ENCODE assay signal across 20 cellular contexts in the genomic region with DNA sequence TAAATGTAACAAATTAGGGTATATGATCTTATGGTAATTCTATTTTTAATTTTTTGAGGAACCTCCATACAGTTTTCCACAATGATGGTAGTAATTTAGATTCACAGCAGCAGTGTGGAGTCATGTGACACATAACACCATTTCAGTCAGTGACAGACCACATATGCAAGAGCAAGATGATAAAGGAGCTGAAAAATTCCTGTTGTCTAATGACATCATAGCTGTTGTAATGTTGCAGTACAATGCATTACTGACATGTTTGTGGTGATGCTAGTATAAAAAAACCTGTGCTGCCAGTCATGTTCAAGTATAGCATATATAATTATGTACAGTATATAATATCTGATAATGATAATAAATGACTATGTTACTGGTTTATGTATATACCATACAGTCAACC. TPM values are rescaled to one million over a fixed set of nuclear protein-coding genes. Genes with fewer than 3 reads are reported as not detected.
"Had no signal": no experiment of that assay in that cellular context is flagged by ENCODE, and none has a peak within 500 bp of the region (broad histone marks: within the 10 kb centered on the region; RNA-seq: fewer than 3 reads in every experiment).

No MANE protein-coding gene starts in this region.

- DNase-seq: activated CD4-positive, alpha-beta T cell treated with anti-CD3 and anti-CD28 coated beads, Interleukin-2, amount 10 ng/mL, durations not matched to agents 24 days and 14 days; activated CD8-positive, alpha-beta T cell treated with anti-CD3 and anti-CD28 coated beads for 36 hours; activated naive CD4-positive, alpha-beta T cell treated with Interleukin-2 at 50 U/mL for 16 hours; activated T-cell treated with anti-CD3 and anti-CD28 coated beads, Interleukin-2, amount 50 U/mL, for 1 hour; anterior cingulate cortex; cerebellar nuclear complex; effector CD8-positive, alpha-beta T cell; esophagus squamous epithelium; head of caudate nucleus; mucosa of descending colon; naive B cell; stimulated activated naive CD8-positive, alpha-beta T cell treated with anti-CD3 and anti-CD28 coated beads, Interleukin-15, Interleukin-2, amounts not matched to agents 100 U/mL and 50 U/mL, for 24 hours; substantia nigra; T-cell; T-helper 9 cell; tibial artery had no signal

- H3K4me3 ChIP-seq: esophagus squamous epithelium, mucosa of descending colon, tibial artery had no signal

- ATAC-seq: activated CD8-positive, alpha-beta T cell treated with anti-CD3 and anti-CD28 coated beads for 36 hours; mucosa of descending colon; stimulated activated naive CD8-positive, alpha-beta T cell treated with anti-CD3 and anti-CD28 coated beads, Interleukin-15, Interleukin-2, amounts not matched to agents 100 U/mL and 50 U/mL, for 24 hours; T-cell had no signal

- H3K4me1 Mint-ChIP-seq: activated CD4-positive, alpha-beta T cell treated with anti-CD3 and anti-CD28 coated beads, Interleukin-2, amount 10 ng/mL, durations not matched to agents 24 days and 14 days; memory B cell; naive B cell; neural crest cell; T-cell had no signal

- H3K27ac Mint-ChIP-seq: activated CD4-positive, alpha-beta T cell treated with anti-CD3 and anti-CD28 coated beads, Interleukin-2, amount 10 ng/mL, durations not matched to agents 24 days and 14 days; activated CD8-positive, alpha-beta T cell treated with anti-CD3 and anti-CD28 coated beads for 36 hours; activated T-helper 2 cell treated with anti-CD3 and anti-CD28 coated beads, Interferon-gamma antibody, Interleukin-2, Interleukin-4, amounts not matched to agents 10 μg/mL and 5 μg/mL and 100 μg/mL, durations not matched to agents 14 hours and 24 hours and 36 hours; dendritic cell treated with granulocyte-macrophage colony-stimulating factor and Interleukin-4, amounts not matched to agents 40 ng/mL and 50 ng/mL, for 4 days; memory B cell; naive B cell; T-cell had no signal

- H3K27me3 ChIP-seq: esophagus squamous epithelium, tibial artery had no signal

- H3K27ac ChIP-seq: esophagus squamous epithelium, tibial artery had no signal

- H3K4me3 Mint-ChIP-seq: activated CD4-positive, alpha-beta T cell treated with anti-CD3 and anti-CD28 coated beads, Interleukin-2, amount 10 ng/mL, durations not matched to agents 24 days and 14 days; activated CD8-positive, alpha-beta T cell treated with anti-CD3 and anti-CD28 coated beads for 36 hours; dendritic cell treated with granulocyte-macrophage colony-stimulating factor and Interleukin-4, amounts not matched to agents 40 ng/mL and 50 ng/mL, for 4 days; memory B cell; naive B cell; neural crest cell; T-cell had no signal

- H3K4me1 ChIP-seq: esophagus squamous epithelium, tibial artery had no signal

- H3K36me3 ChIP-seq: esophagus squamous epithelium, tibial artery had no signal

- H3K27me3 Mint-ChIP-seq: activated CD8-positive, alpha-beta T cell treated with anti-CD3 and anti-CD28 coated beads for 36 hours; dendritic cell treated with granulocyte-macrophage colony-stimulating factor and Interleukin-4, amounts not matched to agents 40 ng/mL and 50 ng/mL, for 4 days had no signal

- H3K36me3 Mint-ChIP-seq: memory B cell, T-cell had no signal

RNA-seq across cellular contexts. Expression of gene EMCN, which starts 28.5 kb away (rescaled TPM):
- total RNA-seq: activated CD4-positive, alpha-beta T cell treated with anti-CD3 and anti-CD28 coated beads, Interleukin-2, amount 10 ng/mL, durations not matched to agents 24 days and 14 days; activated CD8-positive, alpha-beta T cell treated with anti-CD3 and anti-CD28 coated beads for 36 hours; activated T-helper 2 cell treated with anti-CD3 and anti-CD28 coated beads, Interferon-gamma antibody, Interleukin-2, Interleukin-4, amounts not matched to agents 10 μg/mL and 5 μg/mL and 100 μg/mL, durations not matched to agents 14 hours and 24 hours and 36 hours; neural crest cell had no signal
